16 cellular contexts compared by ENCODE assay signal in the genomic region with DNA sequence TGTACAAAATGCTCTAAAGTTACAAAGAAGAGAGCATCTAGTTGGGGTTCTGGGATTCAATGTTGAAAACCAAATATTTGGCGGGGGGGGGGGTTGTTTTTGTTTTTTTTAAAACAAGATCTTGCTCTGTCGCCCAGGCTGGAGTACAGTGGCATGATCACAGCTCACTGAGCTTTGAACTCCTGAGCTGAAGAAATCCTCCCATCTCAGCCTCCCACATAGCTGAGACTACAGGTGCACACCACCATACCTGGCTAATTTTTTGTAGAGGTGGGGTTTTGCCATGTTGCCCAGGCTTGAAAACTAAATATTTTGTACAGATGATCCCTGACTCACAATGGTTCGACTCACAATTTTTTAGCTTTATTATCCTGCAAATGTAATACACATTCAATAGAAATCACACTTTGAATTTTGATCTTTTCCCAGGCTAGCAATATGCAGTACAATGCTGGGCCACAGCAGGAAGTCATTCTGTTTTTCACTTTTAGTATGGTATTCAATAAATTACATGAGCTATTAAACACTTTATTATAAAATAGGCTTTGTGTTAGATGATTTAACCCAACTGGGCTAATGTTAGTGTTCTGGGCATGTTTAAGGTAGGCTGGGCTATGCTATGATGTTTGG. TPM values are rescaled to one million over a fixed set of nuclear protein-coding genes. Genes with fewer than 3 reads are reported as not detected.
A peak's percentile ranks its signal among the peaks of the same experiment; 100 is the strongest.
DNase-seq lines count a peak whose midpoint lies in the region; ATAC-seq and TF ChIP-seq lines count a peak whose summit lies in the region.
"Had no signal": no experiment of that assay in that cellular context is flagged by ENCODE, and none has a peak within 500 bp of the region (broad histone marks: within the 10 kb centered on the region; RNA-seq: fewer than 3 reads in every experiment).

No MANE protein-coding gene starts in this region.

- POLR2A ChIA-PET in activated CD4-positive, alpha-beta memory T cell treated with anti-CD3 and anti-CD28 coated beads, Interleukin-2, amount 10 ng/mL, durations not matched to agents 7 days and 5 days (lab: Charles Lee) = no interaction called here
- POLR2A ChIA-PET in activated CD4-positive, alpha-beta memory T cell treated with anti-CD3 and anti-CD28 coated beads for 36 hours (lab: Charles Lee) = no interaction called here

- H3K36me3 ChIP-seq in WERI-Rb-1 (peaks cover 25% of the 10 kb centered on the region), mucosa of descending colon (ENCODE audit: low read depth) (no peaks in the 10 kb centered on the region), ascending aorta (no peaks in the 10 kb centered on the region)

- H3K9me3 Mint-ChIP-seq in activated CD4-positive, alpha-beta memory T cell treated with anti-CD3 and anti-CD28 coated beads, Interleukin-2, amount 10 ng/mL, durations not matched to agents 7 days and 5 days = no peaks in the 10 kb centered on the region
- no peaks in the 10 kb centered on the region for H3K9me3 Mint-ChIP-seq in activated CD4-positive, alpha-beta memory T cell treated with anti-CD3 and anti-CD28 coated beads for 36 hours
- H3K9me3 Mint-ChIP-seq: CD14-positive monocyte; CD4-positive, alpha-beta memory T cell; H9 had no signal

- H3K4me3 Mint-ChIP-seq in activated CD4-positive, alpha-beta memory T cell treated with anti-CD3 and anti-CD28 coated beads, Interleukin-2, amount 10 ng/mL, durations not matched to agents 7 days and 5 days = no peak overlapping the region
- H3K4me3 Mint-ChIP-seq in activated CD4-positive, alpha-beta memory T cell treated with anti-CD3 and anti-CD28 coated beads for 36 hours = no peak overlapping the region
- H3K4me3 Mint-ChIP-seq: CD14-positive monocyte; CD4-positive, alpha-beta memory T cell; H9 had no signal

- H3K4me3 ChIP-seq in WERI-Rb-1 (ENCODE audit: low read depth, low read length) = no peak overlapping the region
- no peak overlapping the region for H3K4me3 ChIP-seq in mucosa of descending colon
- H3K4me3 ChIP-seq in ascending aorta = no peak overlapping the region
- H3K4me3 ChIP-seq: BLaER1 had no signal

- intact Hi-C loops in activated CD4-positive, alpha-beta memory T cell treated with anti-CD3 and anti-CD28 coated beads for 36 hours (cut with micrococcal nuclease) = loop anchor here (10.0 kb wide), 1 partner anchor 1213 kb away; a partner anchor contains a TSS
- intact Hi-C loops in mucosa of descending colon (cut with DNase I, micrococcal nuclease) (no loop called here), ascending aorta (cut with DNase I) (loop anchor here (10.0 kb wide), 1 partner anchor 1567 kb away; no protein-coding TSS in a partner anchor)

- H3K27me3 ChIP-seq in WERI-Rb-1 (ENCODE audit: insufficient read depth, low read depth, severe bottlenecking) = no peaks in the 10 kb centered on the region
- H3K27me3 ChIP-seq in ascending aorta = no peaks in the 10 kb centered on the region
- H3K27me3 ChIP-seq: BLaER1 had no signal

- no peak for DNase-seq in activated CD4-positive, alpha-beta memory T cell treated with anti-CD3 and anti-CD28 coated beads, Interleukin-2, amount 10 ng/mL, durations not matched to agents 7 days and 5 days
- DNase-seq in activated CD4-positive, alpha-beta memory T cell treated with anti-CD3 and anti-CD28 coated beads for 36 hours = no peak
- DNase-seq in WERI-Rb-1 = no peak
- DNase-seq in mucosa of descending colon = no peak
- no peak for DNase-seq in ascending aorta (ENCODE audit: low spot score in 2 of 2)
- no peak for DNase-seq in T-helper 1 cell
- DNase-seq: 8988T; CD4-positive, alpha-beta memory T cell; DMS153; DMS79; GF-D8; H9 had no signal

- peaks cover 61% of the 10 kb centered on the region for H3K36me3 Mint-ChIP-seq in activated CD4-positive, alpha-beta memory T cell treated with anti-CD3 and anti-CD28 coated beads, Interleukin-2, amount 10 ng/mL, durations not matched to agents 7 days and 5 days (ENCODE audit: low read depth)
- peaks cover 21% of the 10 kb centered on the region for H3K36me3 Mint-ChIP-seq in activated CD4-positive, alpha-beta memory T cell treated with anti-CD3 and anti-CD28 coated beads for 36 hours
- H3K36me3 Mint-ChIP-seq: CD4-positive, alpha-beta memory T cell had no signal

- CTCF ChIA-PET in activated CD4-positive, alpha-beta memory T cell treated with anti-CD3 and anti-CD28 coated beads, Interleukin-2, amount 10 ng/mL, durations not matched to agents 7 days and 5 days (lab: Charles Lee) = no interaction called here
- CTCF ChIA-PET in activated CD4-positive, alpha-beta memory T cell treated with anti-CD3 and anti-CD28 coated beads for 36 hours (lab: Charles Lee) = interaction anchor here (1.2 kb wide), 1 partner anchor 653 kb away, joined by 3 read pairs; no protein-coding TSS in a partner anchor

- H3K4me1 Mint-ChIP-seq in activated CD4-positive, alpha-beta memory T cell treated with anti-CD3 and anti-CD28 coated beads, Interleukin-2, amount 10 ng/mL, durations not matched to agents 7 days and 5 days = peaks cover 79% of the 10 kb centered on the region
- H3K4me1 Mint-ChIP-seq in activated CD4-positive, alpha-beta memory T cell treated with anti-CD3 and anti-CD28 coated beads for 36 hours (ENCODE audit: low read depth) = peaks cover 45% of the 10 kb centered on the region

- H3K27ac ChIP-seq in WERI-Rb-1 (peak overlapping the region; percentile 35), ascending aorta (no peak overlapping the region)
- H3K27ac ChIP-seq: BLaER1, HL-60 had no signal

- peak overlapping the region; percentile 11 for H3K27ac Mint-ChIP-seq in activated CD4-positive, alpha-beta memory T cell treated with anti-CD3 and anti-CD28 coated beads, Interleukin-2, amount 10 ng/mL, durations not matched to agents 7 days and 5 days
- H3K27ac Mint-ChIP-seq in activated CD4-positive, alpha-beta memory T cell treated with anti-CD3 and anti-CD28 coated beads for 36 hours = no peak overlapping the region
- H3K27ac Mint-ChIP-seq: CD14-positive monocyte had no signal

- TF ChIP-seq CTCF in WERI-Rb-1 (IDR thresholded peaks at IDR 0.05; ENCODE audit: low read depth, low read length) (no peak), mucosa of descending colon (IDR thresholded peaks at IDR 0.05) (no peak), ascending aorta (IDR thresholded peaks at IDR 0.05) (no peak)

- ATAC-seq in mucosa of descending colon (peak; percentile 67), HG02588 (IDR thresholded peaks at IDR 0.05; ENCODE audit: unreplicated experiment) (no peak)

- H3K4me1 ChIP-seq in mucosa of descending colon (ENCODE audit: low read depth) (no peaks in the 10 kb centered on the region), ascending aorta (no peaks in the 10 kb centered on the region)

- no peaks in the 10 kb centered on the region for H3K9me3 ChIP-seq in WERI-Rb-1 (ENCODE audit: severe bottlenecking)
- H3K9me3 ChIP-seq in mucosa of descending colon = no peaks in the 10 kb centered on the region
- no peaks in the 10 kb centered on the region for H3K9me3 ChIP-seq in ascending aorta

- no peaks in the 10 kb centered on the region for H3K27me3 Mint-ChIP-seq in activated CD4-positive, alpha-beta memory T cell treated with anti-CD3 and anti-CD28 coated beads, Interleukin-2, amount 10 ng/mL, durations not matched to agents 7 days and 5 days
- H3K27me3 Mint-ChIP-seq in activated CD4-positive, alpha-beta memory T cell treated with anti-CD3 and anti-CD28 coated beads for 36 hours = no peaks in the 10 kb centered on the region
- H3K27me3 Mint-ChIP-seq: CD4-positive, alpha-beta memory T cell had no signal

RNA-seq across cellular contexts. Expression of a gene that starts 7.6 kb away (rescaled TPM):
- 10 to 100 TPM; 43.7 to 47.4 TPM for total RNA-seq in activated CD4-positive, alpha-beta memory T cell treated with anti-CD3 and anti-CD28 coated beads, Interleukin-2, amount 10 ng/mL, durations not matched to agents 7 days and 5 days
- total RNA-seq in activated CD4-positive, alpha-beta memory T cell treated with anti-CD3 and anti-CD28 coated beads for 36 hours = 10 to 100 TPM; 25.5 to 26.3 TPM
- total RNA-seq in mucosa of descending colon (10 to 100 TPM; 10.5 to 20.4 (median 15.9) TPM), ascending aorta (22.0 TPM)

Comparison
In these comparisons a context has a peak if more than half of its experiments do, and no peak if none do; other contexts are left out.
1. intact Hi-C loops: an anchor here in activated CD4-positive, alpha-beta memory T cell treated with anti-CD3 and anti-CD28 coated beads for 36 hours (10.0 kb wide) and ascending aorta (10.0 kb wide); none called in mucosa of descending colon.